In genomic region chr17:40027614-40028012, GRCh38 we compare ENCODE assay signal across 13 cellular contexts. TPM values are rescaled to one million over a fixed set of nuclear protein-coding genes. Genes with fewer than 3 reads are reported as not detected.
DNase-seq lines count a peak whose midpoint lies in the region; ATAC-seq, FAIRE-seq and TF ChIP-seq lines count a peak whose summit lies in the region.
"Had no signal": no experiment of that assay in that cellular context is flagged by ENCODE, and none has a peak within 500 bp of the region (broad histone marks: within the 10 kb centered on the region; RNA-seq: fewer than 3 reads in every experiment).

No MANE protein-coding gene starts in this region.

- no peak overlapping the region for H3K4me3 ChIP-seq in HepG2 (replicated peaks in 1 of 3; ENCODE audit: insufficient read depth in 1 of 3, low read depth in 2 of 3, low read length in 3 of 3)
- no peak overlapping the region for H3K4me3 ChIP-seq in right lobe of liver
- no peak overlapping the region for H3K4me3 ChIP-seq in PC-3 (ENCODE audit: low read length)
- H3K4me3 ChIP-seq in vagina: no peak overlapping the region

- H3K4me2 ChIP-seq in HepG2 (ENCODE audit: low read depth, low read length) (no peak overlapping the region), PC-3 (ENCODE audit: low read length) (no peak overlapping the region)

- no peaks in the 10 kb centered on the region for H3K9me2 ChIP-seq in PC-3 (replicated peaks; ENCODE audit: low read length)

- no peaks in the 10 kb centered on the region for H3K79me2 ChIP-seq in HepG2 (ENCODE audit: insufficient read depth, low read length)
- no peaks in the 10 kb centered on the region for H3K79me2 ChIP-seq in PC-3 (ENCODE audit: low read length)

- H3K9me3 ChIP-seq in HepG2 (ENCODE audit: low read length) (no peaks in the 10 kb centered on the region), right lobe of liver (no peaks in the 10 kb centered on the region), PC-3 (ENCODE audit: low read length) (no peaks in the 10 kb centered on the region), vagina (no peaks in the 10 kb centered on the region)

- H3K27ac ChIP-seq in HepG2 (ENCODE audit: extremely low read length, insufficient read depth, low read length) (no peak overlapping the region), right lobe of liver (no peak overlapping the region), PC-3 (ENCODE audit: low read length) (peak overlapping the region; percentile 97; the same call in 1 of the 2 replicates), vagina (peak overlapping the region; percentile 37)

- H4K20me1 ChIP-seq in HepG2 (ENCODE audit: insufficient read depth, low read length) (no peaks in the 10 kb centered on the region), PC-3 (ENCODE audit: low read length) (no peaks in the 10 kb centered on the region)

- H3K4me1 ChIP-seq in HepG2 (ENCODE audit: insufficient read depth, low read length): no peaks in the 10 kb centered on the region
- H3K4me1 ChIP-seq in right lobe of liver: peaks cover 0 to 38% (median 12%) of the 10 kb centered on the region in 4 donors
- H3K4me1 ChIP-seq in PC-3 (ENCODE audit: insufficient read depth, low read length): peaks cover 46% of the 10 kb centered on the region
- peaks cover 48% of the 10 kb centered on the region for H3K4me1 ChIP-seq in vagina

- no peak overlapping the region for H3K9ac ChIP-seq in HepG2 (ENCODE audit: insufficient read depth, low read depth, low read length)
- no peak overlapping the region for H3K9ac ChIP-seq in PC-3 (ENCODE audit: low read length)

- POLR2A ChIA-PET in HepG2 (lab: Yijun Ruan, JAX): interaction anchor here (0.7 to 1.2 kb wide), 2 partner anchors 26 to 84 kb away, joined by 3 to 6 read pairs; partner anchors contain the start of gene MED24
- POLR2A ChIA-PET in PC-3 (lab: Charles Lee; ENCODE audit: unreplicated experiment): no interaction called here

- no peak for DNase-seq in HepG2 (ENCODE audit: low spot score)
- no peak for DNase-seq in right lobe of liver
- DNase-seq in PC-3: no peak
- peak; percentile 9 for DNase-seq in iPS-NIHi7 (ENCODE audit: extremely low spot score)
- no peak for DNase-seq in vagina (ENCODE audit: extremely low spot score in 2 of 2)
- DNase-seq in stimulated activated CD8-positive, alpha-beta memory T cell treated with anti-CD3 and anti-CD28 coated beads, Interleukin-4, amount 100 ng/mL, for 48 hours: no peak
- no peak for DNase-seq in stimulated activated CD4-positive, alpha-beta T cell treated with anti-CD3 and anti-CD28 coated beads, Interleukin-1b, Interleukin-23, amount 100 ng/mL, for 48 hours

- intact Hi-C loops in HepG2 (cut with micrococcal nuclease; ENCODE audit: unreplicated experiment) (loop anchor here (1.0 kb wide), 1 partner anchor 14 kb away; no protein-coding TSS in a partner anchor), right lobe of liver (cut with DNase I) (no loop called here), PC-3 (cut with micrococcal nuclease) (loop anchor here (1.0 to 2.0 kb wide), 2 partner anchors 14 to 69 kb away; no protein-coding TSS in a partner anchor), vagina (cut with DNase I) (no loop called here)

- BruUV-seq in HepG2 (replicated peaks; lab: Mats Ljungman, UMichigan) (no TSS peak), PC-3 (replicated peaks; lab: Mats Ljungman, UMichigan) (no TSS peak)

- 87% methylated on average over 5 of the region's 5 CpGs for WGBS in HepG2 (ENCODE audit: low lambda C conversion rate)
- WGBS in right lobe of liver (ENCODE audit: insufficient coverage, low coverage, low lambda C conversion rate, missing lambda C conversion rate): 80% methylated on average over 3 of the region's 5 CpGs

- TF ChIP-seq POLR2A in HepG2 (IDR thresholded peaks at IDR 0.05; ENCODE audit: insufficient read depth in 1 of 2, low read depth in 2 of 2, low read length in 2 of 2) (no peak), right lobe of liver (IDR thresholded peaks at IDR 0.05) (no peak), vagina (IDR thresholded peaks at IDR 0.05) (no peak)

- CTCF ChIA-PET in HepG2 (lab: Yijun Ruan, JAX; ENCODE audit: low intra/inter-chr PET ratio, low total read pairs): interaction anchor here (0.7 to 2.7 kb wide), 3 partner anchors 14 to 59 kb away, joined by 3 to 56 read pairs (median 6); partner anchors contain the start of gene CSF3
- CTCF ChIA-PET in PC-3 (lab: Charles Lee): interaction anchor here (1.1 kb wide), 1 partner anchor 14 kb away, joined by 4 read pairs; no protein-coding TSS in a partner anchor

- H3F3A ChIP-seq in PC-3 (ENCODE audit: low read length, unreplicated experiment): peaks cover 10% of the 10 kb centered on the region

- H3K36me3 ChIP-seq in HepG2 (replicated peaks in 1 of 2; ENCODE audit: control insufficient read depth in 1 of 2, insufficient read depth in 2 of 2, low read length in 2 of 2) (peaks cover 43 to 75% of the 10 kb centered on the region in 2 experiments), right lobe of liver (peaks cover 0 to 55% (median 6%) of the 10 kb centered on the region in 4 donors), PC-3 (ENCODE audit: low read depth, low read length) (peaks cover 7% of the 10 kb centered on the region), vagina (peaks cover 0 to 55% of the 10 kb centered on the region in 2 donors)

- no peaks in the 10 kb centered on the region for H3K27me3 ChIP-seq in HepG2 (ENCODE audit: control insufficient read depth in 1 of 2, insufficient read depth in 2 of 2, low read length in 2 of 2)
- no peaks in the 10 kb centered on the region for H3K27me3 ChIP-seq in right lobe of liver
- H3K27me3 ChIP-seq in PC-3 (ENCODE audit: low read length): no peaks in the 10 kb centered on the region
- no peaks in the 10 kb centered on the region for H3K27me3 ChIP-seq in vagina

- peak; percentile 20 for ATAC-seq in HepG2
- no peak for ATAC-seq in right lobe of liver
- ATAC-seq in PC-3: no peak
- no peak for ATAC-seq in HG03108 (IDR thresholded peaks at IDR 0.05; ENCODE audit: unreplicated experiment)

- in situ Hi-C loops in HepG2 (cut with HindIII; ENCODE audit: extremely low pct_ligation_motif_present, low pct_unique_long_range_greater_than_20kb): no loop called here

- TF ChIP-seq RAD21 in HepG2 (CRISPR knock-in tag; IDR thresholded peaks at IDR 0.05): no peak

- TF ChIP-seq CTCF in HepG2 (CRISPR knock-in tag; IDR thresholded peaks at IDR 0.05): no peak
- no peak for TF ChIP-seq CTCF in right lobe of liver (IDR thresholded peaks at IDR 0.05)
- no peak for TF ChIP-seq CTCF in PC-3 (conservative IDR thresholded peaks at IDR 0.05; ENCODE audit: low read depth, low read length)
- no peak for TF ChIP-seq CTCF in vagina (IDR thresholded peaks at IDR 0.05)

- FAIRE-seq in HepG2 (lab: Jason Lieb, UNC): no peak
- FAIRE-seq: A204.1, RCC 7860 had no signal

- no peak for TF ChIP-seq EP300 in HepG2 (IDR thresholded peaks at IDR 0.05; ENCODE audit: low read depth in 2 of 2, low read length in 2 of 2)
- no peak for TF ChIP-seq EP300 in HepG2 (CRISPR knock-in tag; IDR thresholded peaks at IDR 0.05; ENCODE audit: borderline replicate concordance)

- no peak overlapping the region for H2AFZ ChIP-seq in HepG2 (ENCODE audit: low read length)
- no peak overlapping the region for H2AFZ ChIP-seq in PC-3 (ENCODE audit: low read length)

RNA-seq across cellular contexts. Expression of gene CSF3, which starts 12.4 kb away (rescaled TPM):
- total RNA-seq in HepG2 (2016; rRNA removed; fragmentation: Illumina TruSeq; extraction: Trizol) (not detected in 2 replicates), right lobe of liver (under 1 TPM in 1 of 6 experiments, not detected in 5; 0.31 TPM), PC-3 (2014; rRNA removed) (4.0 and 4.3 TPM in 2 replicates), vagina (25.3 TPM)
- total RNA-seq in HepG2 (2016; cell fraction: cytosol; rRNA removed; fragmentation: Illumina TruSeq; extraction: Trizol; ENCODE audit: low read depth): not detected in 2 replicates
- not detected in 2 replicates for total RNA-seq in HepG2 (2016; cell fraction: insoluble cytoplasmic fraction; rRNA removed; fragmentation: Illumina TruSeq; extraction: Trizol)
- total RNA-seq in HepG2 (2016; cell fraction: membrane; rRNA removed; fragmentation: Illumina TruSeq; extraction: Trizol): not detected in 2 replicates
- not detected in 2 replicates for total RNA-seq in HepG2 (2016; cell fraction: nucleus; rRNA removed; fragmentation: Illumina TruSeq; extraction: Trizol)
- polyA plus RNA-seq in HepG2 (2011; rRNA removed): 0.07 and 0.09 TPM in 2 replicates
- 0.03 and 0.12 TPM in 2 replicates for polyA plus RNA-seq in HepG2 (2011; cell fraction: cytosol; rRNA removed)
- 0.23 and 0.47 TPM in 2 replicates for polyA plus RNA-seq in HepG2 (2011; cell fraction: nucleus; rRNA removed)
- not detected in 2 replicates for polyA plus RNA-seq in HepG2 (2012)
- polyA plus RNA-seq in HepG2 (2016; cell fraction: cytosol; fragmentation: Illumina TruSeq; extraction: Trizol; ENCODE audit: low read depth): not detected in 2 replicates
- polyA plus RNA-seq in HepG2 (2016; cell fraction: insoluble cytoplasmic fraction; fragmentation: Illumina TruSeq; extraction: Trizol; ENCODE audit: low read depth): not detected in 2 replicates
- polyA plus RNA-seq in HepG2 (2016; cell fraction: membrane; fragmentation: Illumina TruSeq; extraction: Trizol; ENCODE audit: low read depth): not detected in 2 replicates
- polyA plus RNA-seq in HepG2 (2016; cell fraction: nucleus; fragmentation: Illumina TruSeq; extraction: Trizol; ENCODE audit: insufficient read depth, low read depth): 0.39 TPM in 1 of 2 replicates, not detected in the other
- polyA minus RNA-seq in HepG2 (2011; rRNA and poly(A)+ RNA removed; ENCODE audit: low replicate concordance): 0.40 TPM in 1 of 2 replicates, not detected in the other
- polyA minus RNA-seq in HepG2 (2011; cell fraction: cytosol; rRNA and poly(A)+ RNA removed): not detected in 2 replicates
- not detected in 2 replicates for polyA minus RNA-seq in HepG2 (2011; cell fraction: nucleus; rRNA and poly(A)+ RNA removed)
- total RNA-seq: CD4-positive, CD25-positive, alpha-beta regulatory T cell; G401; H1 had no signal
- polyA plus RNA-seq: CD4-positive, CD25-positive, alpha-beta regulatory T cell had no signal

RNA-seq across cellular contexts. Expression of gene MED24, which starts 26.6 kb away (rescaled TPM):
- total RNA-seq in HepG2 (2016; rRNA removed; fragmentation: Illumina TruSeq; extraction: Trizol) (51.1 and 66.5 TPM in 2 replicates), right lobe of liver (10 to 100 TPM; 29.0 to 38.2 (median 35.9) TPM), PC-3 (2014; rRNA removed) (73.0 and 78.7 TPM in 2 replicates), vagina (106 TPM)
- 14.5 and 17.6 TPM in 2 replicates for total RNA-seq in HepG2 (2016; cell fraction: cytosol; rRNA removed; fragmentation: Illumina TruSeq; extraction: Trizol; ENCODE audit: low read depth)
- total RNA-seq in HepG2 (2016; cell fraction: insoluble cytoplasmic fraction; rRNA removed; fragmentation: Illumina TruSeq; extraction: Trizol): 50.7 and 65.1 TPM in 2 replicates
- 26.0 and 27.2 TPM in 2 replicates for total RNA-seq in HepG2 (2016; cell fraction: membrane; rRNA removed; fragmentation: Illumina TruSeq; extraction: Trizol)
- total RNA-seq in HepG2 (2016; cell fraction: nucleus; rRNA removed; fragmentation: Illumina TruSeq; extraction: Trizol): 65.1 and 70.6 TPM in 2 replicates
- 67.7 and 78.0 TPM in 2 replicates for polyA plus RNA-seq in HepG2 (2011; rRNA removed)
- polyA plus RNA-seq in HepG2 (2011; cell fraction: cytosol; rRNA removed): 28.7 and 32.2 TPM in 2 replicates
- 613 and 896 TPM in 2 replicates for polyA plus RNA-seq in HepG2 (2011; cell fraction: nucleus; rRNA removed)
- 70.6 and 74.6 TPM in 2 replicates for polyA plus RNA-seq in HepG2 (2012)
- polyA plus RNA-seq in HepG2 (2016; cell fraction: cytosol; fragmentation: Illumina TruSeq; extraction: Trizol; ENCODE audit: low read depth): 9.7 and 12.0 TPM in 2 replicates
- 46.8 and 59.5 TPM in 2 replicates for polyA plus RNA-seq in HepG2 (2016; cell fraction: insoluble cytoplasmic fraction; fragmentation: Illumina TruSeq; extraction: Trizol; ENCODE audit: low read depth)
- 20.4 and 23.8 TPM in 2 replicates for polyA plus RNA-seq in HepG2 (2016; cell fraction: membrane; fragmentation: Illumina TruSeq; extraction: Trizol; ENCODE audit: low read depth)
- polyA plus RNA-seq in HepG2 (2016; cell fraction: nucleus; fragmentation: Illumina TruSeq; extraction: Trizol; ENCODE audit: insufficient read depth, low read depth): 182 and 188 TPM in 2 replicates
- polyA minus RNA-seq in HepG2 (2011; rRNA and poly(A)+ RNA removed; ENCODE audit: low replicate concordance): 133 and 240 TPM in 2 replicates
- polyA minus RNA-seq in HepG2 (2011; cell fraction: cytosol; rRNA and poly(A)+ RNA removed): 49.1 and 58.4 TPM in 2 replicates
- 159 and 161 TPM in 2 replicates for polyA minus RNA-seq in HepG2 (2011; cell fraction: nucleus; rRNA and poly(A)+ RNA removed)

RNA-seq across cellular contexts. Expression of gene THRA, which starts 35.2 kb away (rescaled TPM):
- total RNA-seq in HepG2 (2016; rRNA removed; fragmentation: Illumina TruSeq; extraction: Trizol) (9.9 and 10.4 TPM in 2 replicates), right lobe of liver (1 to 10 TPM; 3.7 to 9.4 (median 7.7) TPM), PC-3 (2014; rRNA removed) (6.6 and 11.2 TPM in 2 replicates), vagina (40.3 TPM)
- total RNA-seq in HepG2 (2016; cell fraction: cytosol; rRNA removed; fragmentation: Illumina TruSeq; extraction: Trizol; ENCODE audit: low read depth): 4.9 and 5.0 TPM in 2 replicates
- 8.1 and 10.9 TPM in 2 replicates for total RNA-seq in HepG2 (2016; cell fraction: insoluble cytoplasmic fraction; rRNA removed; fragmentation: Illumina TruSeq; extraction: Trizol)
- 12.8 TPM in 2 replicates for total RNA-seq in HepG2 (2016; cell fraction: membrane; rRNA removed; fragmentation: Illumina TruSeq; extraction: Trizol)
- total RNA-seq in HepG2 (2016; cell fraction: nucleus; rRNA removed; fragmentation: Illumina TruSeq; extraction: Trizol): 5.9 and 6.8 TPM in 2 replicates
- 8.0 and 8.6 TPM in 2 replicates for polyA plus RNA-seq in HepG2 (2011; rRNA removed)
- polyA plus RNA-seq in HepG2 (2011; cell fraction: cytosol; rRNA removed): 7.7 and 8.0 TPM in 2 replicates
- 12.1 and 13.6 TPM in 2 replicates for polyA plus RNA-seq in HepG2 (2011; cell fraction: nucleus; rRNA removed)
- 11.6 and 15.5 TPM in 2 replicates for polyA plus RNA-seq in HepG2 (2012)
- 4.3 TPM in 2 replicates for polyA plus RNA-seq in HepG2 (2016; cell fraction: cytosol; fragmentation: Illumina TruSeq; extraction: Trizol; ENCODE audit: low read depth)
- 8.0 and 12.4 TPM in 2 replicates for polyA plus RNA-seq in HepG2 (2016; cell fraction: insoluble cytoplasmic fraction; fragmentation: Illumina TruSeq; extraction: Trizol; ENCODE audit: low read depth)
- 9.9 and 10.7 TPM in 2 replicates for polyA plus RNA-seq in HepG2 (2016; cell fraction: membrane; fragmentation: Illumina TruSeq; extraction: Trizol; ENCODE audit: low read depth)
- polyA plus RNA-seq in HepG2 (2016; cell fraction: nucleus; fragmentation: Illumina TruSeq; extraction: Trizol; ENCODE audit: insufficient read depth, low read depth): 11.5 and 12.3 TPM in 2 replicates
- polyA minus RNA-seq in HepG2 (2011; rRNA and poly(A)+ RNA removed; ENCODE audit: low replicate concordance): 14.3 and 17.9 TPM in 2 replicates
- polyA minus RNA-seq in HepG2 (2011; cell fraction: cytosol; rRNA and poly(A)+ RNA removed): 5.3 and 7.4 TPM in 2 replicates
- 7.2 and 7.5 TPM in 2 replicates for polyA minus RNA-seq in HepG2 (2011; cell fraction: nucleus; rRNA and poly(A)+ RNA removed)

RNA-seq across cellular contexts. Expression of gene PSMD3, which starts 47.0 kb away (rescaled TPM):
- total RNA-seq in HepG2 (2016; rRNA removed; fragmentation: Illumina TruSeq; extraction: Trizol) (114 and 146 TPM in 2 replicates), right lobe of liver (10 to 100 TPM; 58.3 to 85.3 (median 67.4) TPM), PC-3 (2014; rRNA removed) (267 and 338 TPM in 2 replicates), vagina (95.0 TPM)
- total RNA-seq in HepG2 (2016; cell fraction: cytosol; rRNA removed; fragmentation: Illumina TruSeq; extraction: Trizol; ENCODE audit: low read depth): 19.9 and 20.3 TPM in 2 replicates
- 99.4 and 154 TPM in 2 replicates for total RNA-seq in HepG2 (2016; cell fraction: insoluble cytoplasmic fraction; rRNA removed; fragmentation: Illumina TruSeq; extraction: Trizol)
- 37.5 and 39.8 TPM in 2 replicates for total RNA-seq in HepG2 (2016; cell fraction: membrane; rRNA removed; fragmentation: Illumina TruSeq; extraction: Trizol)
- 88.8 and 102 TPM in 2 replicates for total RNA-seq in HepG2 (2016; cell fraction: nucleus; rRNA removed; fragmentation: Illumina TruSeq; extraction: Trizol)
- polyA plus RNA-seq in HepG2 (2011; rRNA removed): 97.4 and 118 TPM in 2 replicates
- 82.0 and 93.0 TPM in 2 replicates for polyA plus RNA-seq in HepG2 (2011; cell fraction: cytosol; rRNA removed)
- 117 and 120 TPM in 2 replicates for polyA plus RNA-seq in HepG2 (2011; cell fraction: nucleus; rRNA removed)
- polyA plus RNA-seq in HepG2 (2012): 97.2 and 131 TPM in 2 replicates
- polyA plus RNA-seq in HepG2 (2016; cell fraction: cytosol; fragmentation: Illumina TruSeq; extraction: Trizol; ENCODE audit: low read depth): 14.5 and 14.8 TPM in 2 replicates
- 110 and 126 TPM in 2 replicates for polyA plus RNA-seq in HepG2 (2016; cell fraction: insoluble cytoplasmic fraction; fragmentation: Illumina TruSeq; extraction: Trizol; ENCODE audit: low read depth)
- 20.5 and 22.5 TPM in 2 replicates for polyA plus RNA-seq in HepG2 (2016; cell fraction: membrane; fragmentation: Illumina TruSeq; extraction: Trizol; ENCODE audit: low read depth)
- 160 and 165 TPM in 2 replicates for polyA plus RNA-seq in HepG2 (2016; cell fraction: nucleus; fragmentation: Illumina TruSeq; extraction: Trizol; ENCODE audit: insufficient read depth, low read depth)
- 151 and 161 TPM in 2 replicates for polyA minus RNA-seq in HepG2 (2011; rRNA and poly(A)+ RNA removed; ENCODE audit: low replicate concordance)
- 49.5 and 51.3 TPM in 2 replicates for polyA minus RNA-seq in HepG2 (2011; cell fraction: cytosol; rRNA and poly(A)+ RNA removed)
- polyA minus RNA-seq in HepG2 (2011; cell fraction: nucleus; rRNA and poly(A)+ RNA removed): 34.4 and 36.3 TPM in 2 replicates

Comparison
In these comparisons a context has a peak if more than half of its experiments do, and no peak if none do; other contexts are left out.
1. intact Hi-C loops: an anchor here in HepG2 (1.0 kb wide) and PC-3 (1.0 to 2.0 kb wide); none called in right lobe of liver and vagina.
2. H3K27ac ChIP-seq: peak in PC-3 (single experiment) and vagina (single experiment); none in HepG2 (single experiment) and right lobe of liver (0 of 3).